In genomic region chr7:155839461-155839860, GRCh38 we compare ENCODE assay signal across 26 cellular contexts. TPM values are rescaled to one million over a fixed set of nuclear protein-coding genes. Genes with fewer than 3 reads are reported as not detected.
"Had no signal": no experiment of that assay in that cellular context is flagged by ENCODE, and none has a peak within 500 bp of the region (broad histone marks: within the 10 kb centered on the region; RNA-seq: fewer than 3 reads in every experiment).

No MANE protein-coding gene starts in this region.

- DNase-seq: glutamatergic neuron; kidney; left colon; left lung; lower lobe of right lung; mammary epithelial cell; mesenchymal stem cell; naive B cell; nucleus accumbens; small intestine; spleen; stimulated activated CD4-positive, alpha-beta T cell treated with anti-CD3 and anti-CD28 coated beads, Interleukin-4, amount 100 ng/mL, for 24 hours; stimulated activated naive CD8-positive, alpha-beta T cell treated with anti-CD3 and anti-CD28 coated beads, Interleukin-15, Interleukin-2, amounts not matched to agents 100 U/mL and 50 U/mL, for 24 hours; upper lobe of left lung had no signal

- H3K4me1 ChIP-seq: heart left ventricle, left lung, parathyroid adenoma, right atrium auricular region, spleen, tibial nerve had no signal

- H3K4me3 ChIP-seq: heart left ventricle, hepatocyte, left lung, lower lobe of right lung, right atrium auricular region, right lobe of liver, spleen, tibial nerve, upper lobe of left lung had no signal

- H3K4me1 Mint-ChIP-seq: mesothelial cell of epicardium; naive B cell; nephron; neural crest cell; stimulated activated memory B cell treated with anti-CD40 and anti-IgM and Interleukin-4, amounts not matched to agents 10 μg/mL and 1 μg/mL and 100 μg/mL, for 72 hours had no signal

- H3K4me2 ChIP-seq: hepatocyte had no signal

- H3K27ac ChIP-seq: heart left ventricle, hepatocyte, left lung, lower lobe of right lung, parathyroid adenoma, right atrium auricular region, right lobe of liver, spleen, tibial nerve, upper lobe of left lung had no signal

- H3K27ac Mint-ChIP-seq: mesothelial cell of epicardium; naive B cell; nephron; progenitor cell of endocrine pancreas; stimulated activated memory B cell treated with anti-CD40 and anti-IgM and Interleukin-4, amounts not matched to agents 10 μg/mL and 1 μg/mL and 100 μg/mL, for 72 hours had no signal

- ATAC-seq: heart left ventricle; left colon; left lung; lower lobe of right lung; stimulated activated memory B cell treated with anti-CD40 and anti-IgM and Interleukin-4, amounts not matched to agents 10 μg/mL and 1 μg/mL and 100 μg/mL, for 72 hours; stimulated activated naive CD8-positive, alpha-beta T cell treated with anti-CD3 and anti-CD28 coated beads, Interleukin-15, Interleukin-2, amounts not matched to agents 100 U/mL and 50 U/mL, for 24 hours had no signal

- H3K36me3 Mint-ChIP-seq: mesothelial cell of epicardium; naive B cell; stimulated activated memory B cell treated with anti-CD40 and anti-IgM and Interleukin-4, amounts not matched to agents 10 μg/mL and 1 μg/mL and 100 μg/mL, for 72 hours had no signal

- H2AFZ ChIP-seq: hepatocyte, parathyroid adenoma had no signal

- H3K4me3 Mint-ChIP-seq: mesothelial cell of epicardium; naive B cell; nephron; neural crest cell; stimulated activated memory B cell treated with anti-CD40 and anti-IgM and Interleukin-4, amounts not matched to agents 10 μg/mL and 1 μg/mL and 100 μg/mL, for 72 hours had no signal

- H3K9ac ChIP-seq: parathyroid adenoma had no signal

- H3K79me2 ChIP-seq: hepatocyte, parathyroid adenoma had no signal

- H3K9me3 ChIP-seq: heart left ventricle, left lung, lower lobe of right lung, right atrium auricular region, right lobe of liver, spleen, tibial nerve, upper lobe of left lung had no signal

- H3K9me3 Mint-ChIP-seq: mesothelial cell of epicardium; naive B cell; nephron; neural crest cell; stimulated activated memory B cell treated with anti-CD40 and anti-IgM and Interleukin-4, amounts not matched to agents 10 μg/mL and 1 μg/mL and 100 μg/mL, for 72 hours had no signal

- H3K36me3 ChIP-seq: heart left ventricle, left lung, lower lobe of right lung, right atrium auricular region, right lobe of liver, spleen, tibial nerve, upper lobe of left lung had no signal

- H3K27me3 ChIP-seq: hepatocyte, right atrium auricular region, right lobe of liver, tibial nerve, upper lobe of left lung had no signal

RNA-seq across cellular contexts. Expression of gene SHH, which starts 27.2 kb away (rescaled TPM):
- total RNA-seq: heart left ventricle, mammary epithelial cell, neural crest cell, right atrium auricular region, spleen, subcutaneous adipose tissue had no signal
- polyA plus RNA-seq: heart left ventricle, mammary epithelial cell, spleen had no signal
